Comparison of ENCODE assay signal across 8 cellular contexts in genomic region chr20:48921883-48922867, GRCh38. TPM values are rescaled to one million over a fixed set of nuclear protein-coding genes. Genes with fewer than 3 reads are reported as not detected.
DNase-seq lines count a peak whose midpoint lies in the region; ATAC-seq, FAIRE-seq and TF ChIP-seq lines count a peak whose summit lies in the region.

No MANE protein-coding gene starts in this region.

- no peaks in the 10 kb centered on the region for H3K27me3 Mint-ChIP-seq in activated CD4-positive, alpha-beta T cell treated with anti-CD3 and anti-CD28 coated beads, Interleukin-2, amount 10 ng/mL, durations not matched to agents 7 days and 5 days
- no peaks in the 10 kb centered on the region for H3K27me3 Mint-ChIP-seq in astrocyte (ENCODE audit: low read depth, unreplicated experiment)

- H3K27ac Mint-ChIP-seq in activated CD4-positive, alpha-beta T cell treated with anti-CD3 and anti-CD28 coated beads, Interleukin-2, amount 10 ng/mL, durations not matched to agents 7 days and 5 days, result peak overlapping the region; percentile 89
- H3K27ac Mint-ChIP-seq in astrocyte (ENCODE audit: unreplicated experiment), result peak overlapping the region; percentile 94

- peak overlapping the region; percentile 94 for H3K27ac ChIP-seq in astrocyte (ENCODE audit: low read depth, low read length)

- peak; percentile 52 for ATAC-seq in HG02759 (IDR thresholded peaks at IDR 0.05; ENCODE audit: unreplicated experiment)

- H3K9me3 ChIP-seq in astrocyte (ENCODE audit: insufficient read depth, low read depth, low read length), result no peaks in the 10 kb centered on the region
- no peaks in the 10 kb centered on the region for H3K9me3 ChIP-seq in skeletal muscle satellite cell (replicated peaks; ENCODE audit: low read length)

- no peak for FAIRE-seq in astrocyte (lab: Jason Lieb, UNC)

- H3K36me3 Mint-ChIP-seq in activated CD4-positive, alpha-beta T cell treated with anti-CD3 and anti-CD28 coated beads, Interleukin-2, amount 10 ng/mL, durations not matched to agents 7 days and 5 days (ENCODE audit: low read depth), result peaks cover 7% of the 10 kb centered on the region
- no peaks in the 10 kb centered on the region for H3K36me3 Mint-ChIP-seq in astrocyte (ENCODE audit: low read depth, unreplicated experiment)

- H3K36me3 ChIP-seq in astrocyte (ENCODE audit: insufficient read depth, low read length) (no peaks in the 10 kb centered on the region), skeletal muscle satellite cell (ENCODE audit: insufficient read depth, low read length) (no peaks in the 10 kb centered on the region)

- H3K4me1 ChIP-seq in astrocyte (ENCODE audit: insufficient read depth, low read length) (peaks cover 19% of the 10 kb centered on the region), skeletal muscle satellite cell (ENCODE audit: control insufficient read depth, insufficient read depth, low read length) (peaks cover 17% of the 10 kb centered on the region)

- H3K4me1 Mint-ChIP-seq in activated CD4-positive, alpha-beta T cell treated with anti-CD3 and anti-CD28 coated beads, Interleukin-2, amount 10 ng/mL, durations not matched to agents 7 days and 5 days, result peaks cover 45% of the 10 kb centered on the region
- peaks cover 10% of the 10 kb centered on the region for H3K4me1 Mint-ChIP-seq in astrocyte (ENCODE audit: low read depth, unreplicated experiment)

- peak overlapping the region; percentile 93 for H3K4me2 ChIP-seq in astrocyte (ENCODE audit: low read length)
- peak overlapping the region; percentile 80 for H3K4me2 ChIP-seq in skeletal muscle satellite cell (ENCODE audit: low read length)

- H3K79me2 ChIP-seq in astrocyte (ENCODE audit: insufficient read depth, low read length), result peaks cover 61% of the 10 kb centered on the region

- H3K4me3 ChIP-seq in NB4 (ENCODE audit: low read depth, low read length), result peak overlapping the region; percentile 91
- H3K4me3 ChIP-seq in astrocyte (ENCODE audit: insufficient read depth, low read depth, low read length), result peak overlapping the region; percentile 85
- H3K4me3 ChIP-seq in iPS-11a (ENCODE audit: low read depth, low read length), result peak overlapping the region; percentile 88
- peak overlapping the region; percentile 80 for H3K4me3 ChIP-seq in skeletal muscle satellite cell (ENCODE audit: low read length)

- peak overlapping the region; percentile 88 for H3K4me3 Mint-ChIP-seq in activated CD4-positive, alpha-beta T cell treated with anti-CD3 and anti-CD28 coated beads, Interleukin-2, amount 10 ng/mL, durations not matched to agents 7 days and 5 days
- H3K4me3 Mint-ChIP-seq in astrocyte (ENCODE audit: unreplicated experiment), result peak overlapping the region; percentile 97

- POLR2A ChIA-PET in activated CD4-positive, alpha-beta T cell treated with anti-CD3 and anti-CD28 coated beads, Interleukin-2, amount 10 ng/mL, durations not matched to agents 7 days and 5 days (lab: Charles Lee), result no interaction called here

- TF ChIP-seq POLR2A in NB4 (IDR thresholded peaks at IDR 0.05; ENCODE audit: extremely low read depth, insufficient read length), result no peak

- DNase-seq in activated CD4-positive, alpha-beta T cell treated with anti-CD3 and anti-CD28 coated beads, Interleukin-2, amount 10 ng/mL, durations not matched to agents 7 days and 5 days, result no peak
- no peak for DNase-seq in activated CD4-positive, alpha-beta T cell treated with anti-CD3 and anti-CD28 coated beads, Interleukin-2, amount 50 U/mL, for 4 hours
- DNase-seq in NB4 (ENCODE audit: low read depth) (peak; percentile 78), astrocyte (ENCODE audit: low read depth) (peak; percentile 26), activated gamma-delta T cell treated with Interleukin-2 at 50 U/mL for 16 hours (no peak)

- H3K9me3 Mint-ChIP-seq in activated CD4-positive, alpha-beta T cell treated with anti-CD3 and anti-CD28 coated beads, Interleukin-2, amount 10 ng/mL, durations not matched to agents 7 days and 5 days, result no peaks in the 10 kb centered on the region
- no peaks in the 10 kb centered on the region for H3K9me3 Mint-ChIP-seq in astrocyte (ENCODE audit: unreplicated experiment)

- CTCF ChIA-PET in activated CD4-positive, alpha-beta T cell treated with anti-CD3 and anti-CD28 coated beads, Interleukin-2, amount 10 ng/mL, durations not matched to agents 7 days and 5 days (lab: Charles Lee), result interaction anchor here (1.0 to 1.3 kb wide), 3 partner anchors 10 to 302 kb away, joined by 3 read pairs; no protein-coding TSS in a partner anchor

- H3K27me3 ChIP-seq in astrocyte (ENCODE audit: insufficient read depth, low read length), result no peaks in the 10 kb centered on the region
- peaks cover 4% of the 10 kb centered on the region for H3K27me3 ChIP-seq in skeletal muscle satellite cell (ENCODE audit: control insufficient read depth, insufficient read depth, low read length)

- no peak for TF ChIP-seq CTCF in NB4 (IDR thresholded peaks at IDR 0.05; ENCODE audit: low read depth, low read length)
- no peak for TF ChIP-seq CTCF in astrocyte (IDR thresholded peaks at IDR 0.05; ENCODE audit: insufficient read depth, low read depth, low read length)

- peaks cover 39% of the 10 kb centered on the region for H4K20me1 ChIP-seq in astrocyte (ENCODE audit: insufficient read depth, low read length)

- peak overlapping the region; percentile 90 for H2AFZ ChIP-seq in astrocyte (ENCODE audit: low read depth, low read length)

- H3K9ac ChIP-seq in astrocyte (ENCODE audit: low read length), result peak overlapping the region; percentile 99
- H3K9ac ChIP-seq in skeletal muscle satellite cell (ENCODE audit: low read depth, low read length), result peak overlapping the region; percentile 98

RNA-seq across cellular contexts. Expression of gene ARFGEF2, which starts 0.7 kb away (rescaled TPM):
- 10 to 100 TPM; 20.0 to 22.0 TPM for total RNA-seq in activated CD4-positive, alpha-beta T cell treated with anti-CD3 and anti-CD28 coated beads, Interleukin-2, amount 10 ng/mL, durations not matched to agents 7 days and 5 days
- total RNA-seq in astrocyte, result 23.8 and 28.2 TPM in 2 replicates
- 21.0 and 27.6 TPM in 2 replicates for total RNA-seq in skeletal muscle satellite cell (2012; rRNA removed)

Comparison
In these comparisons a context has a peak if more than half of its experiments do, and no peak if none do; other contexts are left out.
1. DNase-seq: peak in NB4 (single experiment) and astrocyte (single experiment); none in activated CD4-positive, alpha-beta T cell treated with anti-CD3 and anti-CD28 coated beads, Interleukin-2, amount 10 ng/mL, durations not matched to agents 7 days and 5 days (single experiment), activated CD4-positive, alpha-beta T cell treated with anti-CD3 and anti-CD28 coated beads, Interleukin-2, amount 50 U/mL, for 4 hours (0 of 2) and activated gamma-delta T cell treated with Interleukin-2 at 50 U/mL for 16 hours (single experiment).
2. Peak in every context shown above with its lines, with median percentiles within 50 percentile points of each other: H3K4me3 ChIP-seq.